Comparison of ENCODE assay signal across 20 cellular contexts in the genomic region with DNA sequence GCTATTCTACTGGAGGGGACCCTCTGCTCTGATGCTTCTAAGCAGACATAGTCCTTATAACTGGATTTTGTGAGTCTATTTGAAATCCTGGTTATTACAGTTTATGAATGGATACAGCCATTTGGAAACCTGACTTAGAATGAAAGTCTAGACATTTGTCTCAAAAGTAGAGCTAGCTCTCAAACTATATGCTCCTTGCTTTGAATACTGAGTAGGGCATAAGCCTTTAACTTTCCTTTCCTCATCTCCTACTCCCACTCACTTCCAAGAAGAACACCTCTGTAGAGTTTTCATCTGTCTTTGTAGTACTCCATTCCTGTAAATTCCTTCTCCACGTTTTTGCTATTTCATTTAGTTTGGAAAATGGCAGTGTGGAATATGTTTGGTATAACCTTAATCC. TPM values are rescaled to one million over a fixed set of nuclear protein-coding genes. Genes with fewer than 3 reads are reported as not detected.
DNase-seq lines count a peak whose midpoint lies in the region; ATAC-seq and TF ChIP-seq lines count a peak whose summit lies in the region.
"Had no signal": no experiment of that assay in that cellular context is flagged by ENCODE, and none has a peak within 500 bp of the region (broad histone marks: within the 10 kb centered on the region; RNA-seq: fewer than 3 reads in every experiment).

No MANE protein-coding gene starts in this region.

- DNase-seq in DND-41 (no peak), HT1080 (ENCODE audit: low read depth) (peak; percentile 41), iris pigment epithelial cell (ENCODE audit: low read depth) (peak; percentile 42), epidermal melanocyte (ENCODE audit: insufficient read length, low spot score) (no peak), dorsolateral prefrontal cortex (no peak)
- DNase-seq in central memory CD4-positive, alpha-beta T cell: no peak
- DNase-seq: activated CD4-positive, alpha-beta T cell treated with anti-CD3 and anti-CD28 coated beads, Interleukin-2, amount 10 ng/mL, durations not matched to agents 7 days and 5 days; activated naive CD4-positive, alpha-beta T cell; aorta; BE2C; HCEC 1CT; MM.1S; naive thymus-derived CD8-positive, alpha-beta T cell; NCI-H1930; PC-9; small intestine had no signal

- peaks cover 5% of the 10 kb centered on the region for H3K4me1 Mint-ChIP-seq in activated T-helper 17 cell treated with anti-CD3 and anti-CD28 coated beads, Interleukin-2, amount 50 U/mL, for 72 hours

- no peak for ATAC-seq in DND-41 (ENCODE audit: insufficient read depth, low read depth)
- peak; percentile 31 for ATAC-seq in activated T-helper 17 cell treated with anti-CD3 and anti-CD28 coated beads, Interleukin-2, amount 50 U/mL, for 72 hours (replicated peaks)
- ATAC-seq: naive thymus-derived CD8-positive, alpha-beta T cell had no signal

- H3K9ac ChIP-seq in DND-41 (ENCODE audit: low read depth, low read length): no peak overlapping the region

- no peak overlapping the region for H3K27ac Mint-ChIP-seq in activated T-helper 17 cell treated with anti-CD3 and anti-CD28 coated beads, Interleukin-2, amount 50 U/mL, for 72 hours
- H3K27ac Mint-ChIP-seq: activated CD4-positive, alpha-beta T cell treated with anti-CD3 and anti-CD28 coated beads, Interleukin-2, amount 10 ng/mL, durations not matched to agents 7 days and 5 days had no signal

- no peaks in the 10 kb centered on the region for H3K9me3 Mint-ChIP-seq in activated T-helper 17 cell treated with anti-CD3 and anti-CD28 coated beads, Interleukin-2, amount 50 U/mL, for 72 hours
- H3K9me3 Mint-ChIP-seq: activated CD4-positive, alpha-beta T cell treated with anti-CD3 and anti-CD28 coated beads, Interleukin-2, amount 10 ng/mL, durations not matched to agents 7 days and 5 days; naive thymus-derived CD8-positive, alpha-beta T cell had no signal

- H3K36me3 ChIP-seq in DND-41 (ENCODE audit: insufficient read depth, low read length): no peaks in the 10 kb centered on the region
- H3K36me3 ChIP-seq: BE2C, thoracic aorta had no signal

- H3K27me3 ChIP-seq in DND-41 (ENCODE audit: insufficient read depth, low read length, poor library complexity) (no peaks in the 10 kb centered on the region), dorsolateral prefrontal cortex (no peaks in the 10 kb centered on the region)
- H3K27me3 ChIP-seq: BE2C had no signal

- no peak for TF ChIP-seq CTCF in DND-41 (IDR thresholded peaks at IDR 0.05; ENCODE audit: borderline replicate concordance, extremely low read depth, low read length, poor library complexity, severe bottlenecking)
- no peak for TF ChIP-seq CTCF in dorsolateral prefrontal cortex (IDR thresholded peaks at IDR 0.05 in 54 of 56, conservative IDR thresholded peaks at IDR 0.05 in 2 of 56; ENCODE audit: low read depth in 1 of 56, partially characterized antibody in 56 of 56)

- peaks cover 3% of the 10 kb centered on the region; the same call in 1 of the 2 replicates for H3K4me1 ChIP-seq in DND-41 (ENCODE audit: insufficient read depth, low read length)

- no peak overlapping the region for H3K27ac ChIP-seq in DND-41 (ENCODE audit: low read length)
- no peak overlapping the region for H3K27ac ChIP-seq in dorsolateral prefrontal cortex
- H3K27ac ChIP-seq: epithelial cell of prostate, PC-9 had no signal

- H3K4me2 ChIP-seq in DND-41 (ENCODE audit: insufficient read depth, low read length): no peak overlapping the region
- H3K4me2 ChIP-seq: PC-9 had no signal

- intact Hi-C loops in dorsolateral prefrontal cortex (cut with DNase I): no loop called here

- H3K36me3 Mint-ChIP-seq in activated T-helper 17 cell treated with anti-CD3 and anti-CD28 coated beads, Interleukin-2, amount 50 U/mL, for 72 hours (ENCODE audit: low read depth): no peaks in the 10 kb centered on the region
- H3K36me3 Mint-ChIP-seq: naive thymus-derived CD8-positive, alpha-beta T cell had no signal

- H3K9me3 ChIP-seq in DND-41 (ENCODE audit: insufficient read depth, low read length, severe bottlenecking): no peaks in the 10 kb centered on the region
- H3K9me3 ChIP-seq: BE2C, thoracic aorta had no signal

- H3K79me2 ChIP-seq in DND-41 (ENCODE audit: insufficient read depth, low read length): no peaks in the 10 kb centered on the region

- H3K4me3 Mint-ChIP-seq in activated T-helper 17 cell treated with anti-CD3 and anti-CD28 coated beads, Interleukin-2, amount 50 U/mL, for 72 hours: no peak overlapping the region
- H3K4me3 Mint-ChIP-seq: activated CD4-positive, alpha-beta T cell treated with anti-CD3 and anti-CD28 coated beads, Interleukin-2, amount 10 ng/mL, durations not matched to agents 7 days and 5 days; naive thymus-derived CD8-positive, alpha-beta T cell had no signal

- H3K4me3 ChIP-seq in DND-41 (ENCODE audit: low read depth in 1 of 2, low read length in 2 of 2) (no peak overlapping the region), dorsolateral prefrontal cortex (no peak overlapping the region)
- H3K4me3 ChIP-seq: lung, PC-9, thoracic aorta had no signal

- no peaks in the 10 kb centered on the region for H3K27me3 Mint-ChIP-seq in activated T-helper 17 cell treated with anti-CD3 and anti-CD28 coated beads, Interleukin-2, amount 50 U/mL, for 72 hours
- H3K27me3 Mint-ChIP-seq: activated CD4-positive, alpha-beta T cell treated with anti-CD3 and anti-CD28 coated beads, Interleukin-2, amount 10 ng/mL, durations not matched to agents 7 days and 5 days; naive thymus-derived CD8-positive, alpha-beta T cell had no signal

- peak overlapping the region; percentile 19; the same call in 1 of the 2 replicates for H2AFZ ChIP-seq in DND-41 (ENCODE audit: low read depth, low read length)
- H2AFZ ChIP-seq: PC-9 had no signal

- no peaks in the 10 kb centered on the region for H4K20me1 ChIP-seq in DND-41 (ENCODE audit: insufficient read depth, low read length)

RNA-seq across cellular contexts. Expression of a gene that starts 9.0 kb away (rescaled TPM):
- 15.0 and 17.2 TPM in 2 replicates for total RNA-seq in HT1080 (2014; rRNA removed; shearing (Covaris generic))
- polyA plus RNA-seq in HT1080 (2015; cell fraction: cytosol; rRNA removed): 24.1 and 30.5 TPM in 2 replicates
- polyA plus RNA-seq in HT1080 (2015; cell fraction: nucleus; rRNA removed): 51.6 and 56.8 TPM in 2 replicates
- 10 to 100 TPM; 72.5 to 83.4 TPM for total RNA-seq in activated T-helper 17 cell treated with anti-CD3 and anti-CD28 coated beads, Interleukin-2, amount 50 U/mL, for 72 hours
- 100 to 1,000 TPM in 34 of 120 experiments, 10 to 100 TPM in 86; 65.3 to 158 (median 93.3) TPM for total RNA-seq in dorsolateral prefrontal cortex

Comparison
In these comparisons a context has a peak if more than half of its experiments do, and no peak if none do; other contexts are left out.
1. DNase-seq: peak in HT1080 (single experiment) and iris pigment epithelial cell (single experiment); none in DND-41 (single experiment), epidermal melanocyte (single experiment), dorsolateral prefrontal cortex (0 of 10) and central memory CD4-positive, alpha-beta T cell (single experiment).